In the genomic region with DNA sequence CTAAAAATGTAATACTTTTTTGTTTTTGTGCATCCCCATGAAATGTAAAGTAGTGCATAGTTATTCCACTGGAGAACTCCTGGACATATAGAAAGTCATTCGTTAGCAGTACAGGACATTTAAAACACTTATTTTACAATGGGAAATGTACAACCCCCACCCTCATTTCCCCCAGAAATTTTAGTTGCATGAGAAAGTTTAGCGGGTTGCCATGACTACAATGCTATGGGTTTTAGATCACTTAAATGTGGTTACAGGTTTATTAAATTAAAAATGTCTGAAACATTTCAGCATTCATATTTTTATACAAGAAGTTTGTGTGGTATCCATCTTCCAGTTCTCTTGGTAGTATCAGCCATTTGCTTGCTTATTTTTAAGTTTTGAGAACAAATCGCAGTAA, we compare ENCODE assay signal across 22 cellular contexts.
"Had no signal": no experiment of that assay in that cellular context is flagged by ENCODE, and none has a peak within 500 bp of the region (broad histone marks: within the 10 kb centered on the region; RNA-seq: fewer than 3 reads in every experiment).

No MANE protein-coding gene starts in this region.

- H3K27ac Mint-ChIP-seq: naive B cell had no signal

- H3K79me2 ChIP-seq: hepatocyte, parathyroid adenoma had no signal

- H3K36me3 ChIP-seq: esophagus squamous epithelium, prostate gland, right lobe of liver, thoracic aorta, transverse colon had no signal

- H3K27me3 Mint-ChIP-seq: naive B cell had no signal

- H3K9me3 ChIP-seq: esophagus squamous epithelium, prostate gland, right lobe of liver, stomach, thoracic aorta, transverse colon had no signal

- H2AFZ ChIP-seq: hepatocyte, parathyroid adenoma had no signal

- H3K4me3 ChIP-seq: esophagus squamous epithelium, hepatocyte, prostate gland, thoracic aorta, transverse colon had no signal

- H3K27me3 ChIP-seq: esophagus squamous epithelium, hepatocyte, right lobe of liver, stomach, transverse colon had no signal

- ATAC-seq: left ventricle myocardium superior had no signal

- H3K4me3 Mint-ChIP-seq: naive B cell had no signal

- H3K27ac ChIP-seq: hepatocyte, parathyroid adenoma, thoracic aorta had no signal

- DNase-seq: dermis blood vessel endothelial cell; esophagus squamous epithelium; foreskin fibroblast; head of caudate nucleus; left colon; left ventricle myocardium superior; mesendoderm; naive B cell; occipital lobe; retina; right lobe of liver; stimulated activated CD4-positive, alpha-beta T cell treated with anti-CD3 and anti-CD28 coated beads, Interleukin-2, amount 100 ng/mL, for 24 hours; stimulated activated CD4-positive, alpha-beta T cell treated with anti-CD3 and anti-CD28 coated beads, Interleukin-4, amount 100 ng/mL, for 4 hours; stimulated activated naive CD4-positive, alpha-beta T cell; stomach; substantia nigra; transverse colon had no signal

- H3K9me3 Mint-ChIP-seq: naive B cell, nephron had no signal
